In the genomic region with DNA sequence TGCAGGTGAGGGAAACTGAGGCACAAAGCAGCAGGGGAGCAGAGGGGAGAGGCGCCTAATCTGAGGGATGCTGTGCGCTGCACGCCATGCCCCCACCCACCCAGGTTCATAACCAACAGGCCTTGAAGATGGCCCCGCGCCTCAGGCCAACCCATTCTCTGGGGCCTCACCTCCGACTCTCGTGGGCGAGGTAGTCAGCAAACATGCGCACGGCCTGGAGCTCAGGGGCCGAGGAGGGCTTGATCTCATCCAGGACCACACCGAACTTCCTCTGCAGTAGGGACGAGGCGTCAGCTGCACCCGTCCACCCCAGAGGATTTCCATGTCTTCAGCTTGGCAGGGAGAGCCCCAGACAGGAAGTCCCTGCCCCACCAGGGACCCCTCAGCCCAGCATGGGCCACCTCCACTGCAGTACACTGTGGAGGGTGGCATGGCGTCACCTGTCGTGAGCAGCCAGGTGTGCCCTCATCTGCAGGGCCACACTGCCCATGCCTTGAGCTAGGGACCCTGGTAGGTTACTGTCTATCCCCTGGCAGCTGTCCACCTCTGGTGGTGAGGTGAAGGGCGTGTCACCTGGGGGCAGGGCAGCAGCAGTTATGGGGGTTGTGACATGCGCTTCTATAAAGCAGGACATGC, we compare ENCODE assay signal across 25 cellular contexts. TPM values are rescaled to one million over a fixed set of nuclear protein-coding genes. Genes with fewer than 3 reads are reported as not detected.
"Had no signal": no experiment of that assay in that cellular context is flagged by ENCODE, and none has a peak within 500 bp of the region (broad histone marks: within the 10 kb centered on the region; RNA-seq: fewer than 3 reads in every experiment).

No MANE protein-coding gene starts in this region.

- H3K4me3 Mint-ChIP-seq: mesothelial cell of epicardium, natural killer cell, neural crest cell had no signal

- H3K4me2 ChIP-seq: smooth muscle cell had no signal

- H3K27me3 Mint-ChIP-seq: progenitor cell of endocrine pancreas had no signal

- FAIRE-seq: endometrium, islet of Langerhans, pancreas had no signal

- ATAC-seq: gastrocnemius medialis; natural killer cell; pancreas; right cardiac atrium; stimulated activated naive CD8-positive, alpha-beta T cell treated with anti-CD3 and anti-CD28 coated beads, Interleukin-15, Interleukin-2, amounts not matched to agents 100 U/mL and 50 U/mL, for 24 hours; upper lobe of right lung had no signal

- H3K4me1 ChIP-seq: gastrocnemius medialis, pancreas, suprapubic skin, thyroid gland, upper lobe of right lung had no signal

- H3K9me3 ChIP-seq: esophagus muscularis mucosa, gastrocnemius medialis, heart right ventricle, pancreas, suprapubic skin, thyroid gland, upper lobe of right lung, vagina had no signal

- H3K4me3 ChIP-seq: esophagus muscularis mucosa, gastrocnemius medialis, heart right ventricle, pancreas, smooth muscle cell, suprapubic skin, thyroid gland, upper lobe of right lung, vagina had no signal

- DNase-seq: cortex of kidney; effector memory CD4-positive, alpha-beta T cell; gastrocnemius medialis; heart right ventricle; hypothalamus; kidney glomerular epithelial cell; mammary epithelial cell; natural killer cell; nucleus accumbens; right cardiac atrium; stimulated activated CD4-positive, alpha-beta T cell treated with anti-CD3 and anti-CD28 coated beads, Interleukin-2, amount 100 ng/mL, for 48 hours; stimulated activated naive CD8-positive, alpha-beta T cell treated with anti-CD3 and anti-CD28 coated beads, Interleukin-15, Interleukin-2, amounts not matched to agents 100 U/mL and 50 U/mL, for 24 hours; thyroid gland; upper lobe of right lung had no signal

- H3K36me3 Mint-ChIP-seq: natural killer cell had no signal

- H3K27ac ChIP-seq: esophagus muscularis mucosa, gastrocnemius medialis, heart right ventricle, pancreas, suprapubic skin, thyroid gland, upper lobe of right lung, vagina had no signal

- H3K4me1 Mint-ChIP-seq: mesothelial cell of epicardium, neural crest cell had no signal

- H3K9me3 Mint-ChIP-seq: mesothelial cell of epicardium, natural killer cell, neural crest cell had no signal

- H3K27me3 ChIP-seq: esophagus muscularis mucosa, gastrocnemius medialis, heart right ventricle, pancreas, suprapubic skin, thyroid gland, upper lobe of right lung, vagina had no signal

- H3K27ac Mint-ChIP-seq: mesothelial cell of epicardium, natural killer cell, progenitor cell of endocrine pancreas had no signal

RNA-seq across cellular contexts. Expression of a gene that starts 15.0 kb away (rescaled TPM):
- total RNA-seq: natural killer cell, upper lobe of right lung had no signal
- polyA plus RNA-seq: liver had no signal
